In the genomic region with DNA sequence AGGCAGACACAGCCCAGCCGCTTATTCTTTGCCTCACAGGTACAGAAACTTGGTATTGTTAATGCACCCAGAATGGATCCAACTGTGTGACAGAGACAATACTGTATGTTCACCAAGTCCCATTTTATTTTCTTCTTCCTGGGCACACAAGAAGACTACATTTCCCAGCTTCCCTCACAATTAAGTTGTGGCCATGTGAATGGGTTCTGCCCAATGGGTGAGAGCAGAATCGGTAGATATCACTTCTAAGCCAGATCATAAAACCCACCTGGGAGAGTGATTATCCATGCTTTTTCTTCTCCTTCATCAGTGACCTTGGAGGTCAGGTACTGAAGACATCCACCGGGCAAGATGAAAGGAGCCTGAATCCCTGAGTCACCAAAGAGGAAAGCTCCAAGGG, we compare ENCODE assay signal across 1 cellular context.
A peak's percentile ranks its signal among the peaks of the same experiment; 100 is the strongest.
TF ChIP-seq lines count a peak whose summit lies in the region.

No MANE protein-coding gene starts in this region.

TF ChIP-seq in H1, 55 proteins besides CTCF, POLR2A, EP300 and RAD21:
- TF ChIP-seq RXRA (IDR thresholded peaks at IDR 0.05; ENCODE audit: insufficient read depth, low read depth, low read length) (no peak), SIX5 (IDR thresholded peaks at IDR 0.05; ENCODE audit: low read depth, low read length) (peak; percentile 42), BCL11A (IDR thresholded peaks at IDR 0.05; ENCODE audit: low read depth in 2 of 2, low read length in 2 of 2) (no peak), CREB1 (IDR thresholded peaks at IDR 0.05) (no peak)
- TF ChIP-seq, protein P1, sequence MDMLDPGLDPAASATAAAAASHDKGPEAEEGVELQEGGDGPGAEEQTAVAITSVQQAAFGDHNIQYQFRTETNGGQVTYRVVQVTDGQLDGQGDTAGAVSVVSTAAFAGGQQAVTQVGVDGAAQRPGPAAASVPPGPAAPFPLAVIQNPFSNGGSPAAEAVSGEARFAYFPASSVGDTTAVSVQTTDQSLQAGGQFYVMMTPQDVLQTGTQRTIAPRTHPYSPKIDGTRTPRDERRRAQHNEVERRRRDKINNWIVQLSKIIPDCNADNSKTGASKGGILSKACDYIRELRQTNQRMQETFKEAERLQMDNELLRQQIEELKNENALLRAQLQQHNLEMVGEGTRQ (IDR thresholded peaks at IDR 0.05; ENCODE audit: low read length) = peak; percentile 15; the same call in 1 of the 2 replicates
